Comparison of ENCODE assay signal across 18 cellular contexts in genomic region chr6:157773248-157773773, GRCh38. TPM values are rescaled to one million over a fixed set of nuclear protein-coding genes. Genes with fewer than 3 reads are reported as not detected.
DNase-seq lines count a peak whose midpoint lies in the region; ATAC-seq, FAIRE-seq and TF ChIP-seq lines count a peak whose summit lies in the region.
"Had no signal": no experiment of that assay in that cellular context is flagged by ENCODE, and none has a peak within 500 bp of the region (broad histone marks: within the 10 kb centered on the region; RNA-seq: fewer than 3 reads in every experiment).

No MANE protein-coding gene starts in this region.

- peaks cover 2% of the 10 kb centered on the region for H3K27me3 Mint-ChIP-seq in CD8-positive, alpha-beta T cell (ENCODE audit: low read depth)
- peaks cover 8% of the 10 kb centered on the region for H3K27me3 Mint-ChIP-seq in neural crest cell (ENCODE audit: low read depth)

- dilution Hi-C loops in IMR-90 (cut with HindIII; ENCODE audit: low sequenced_read_pairs, unreplicated experiment): no loop called here

- POLR2A ChIA-PET in CD8-positive, alpha-beta T cell (lab: Charles Lee): no interaction called here
- POLR2A ChIA-PET in IMR-90 (lab: Charles Lee; ENCODE audit: unreplicated experiment): no interaction called here

- H4K91ac ChIP-seq in IMR-90 (ENCODE audit: insufficient read depth, low read depth, low read length): no peak overlapping the region

- no peak for ATAC-seq in CD8-positive, alpha-beta T cell
- no peak for ATAC-seq in IMR-90 (ENCODE audit: low read depth)
- no peak for ATAC-seq in GM21717 (IDR thresholded peaks at IDR 0.05; ENCODE audit: unreplicated experiment)

- no peak overlapping the region for H3K23ac ChIP-seq in IMR-90 (ENCODE audit: low read depth, low read length)

- no peak overlapping the region for H2BK15ac ChIP-seq in IMR-90 (ENCODE audit: low read depth, low read length)

- intact Hi-C loops in CD8-positive, alpha-beta T cell (cut with DNase I, micrococcal nuclease): no loop called here
- intact Hi-C loops in IMR-90 (cut with micrococcal nuclease): no loop called here

- CTCF ChIA-PET in CD8-positive, alpha-beta T cell (lab: Charles Lee): interaction anchor here (0.9 to 6.2 kb wide), 2 partner anchors 11 to 17 kb away, joined by 6 to 48 read pairs; no protein-coding TSS in a partner anchor
- CTCF ChIA-PET in IMR-90 (lab: Yijun Ruan, JAX): no interaction called here

- TF ChIP-seq RAD21 in IMR-90 (IDR thresholded peaks at IDR 0.05; ENCODE audit: low read length): no peak

- no peaks in the 10 kb centered on the region for H3K36me3 ChIP-seq in CD8-positive, alpha-beta T cell (ENCODE audit: insufficient read depth, low read length)
- H3K36me3 ChIP-seq in IMR-90 (ENCODE audit: control insufficient read depth, insufficient read depth, low read length) (no peaks in the 10 kb centered on the region), bronchial epithelial cell (ENCODE audit: control insufficient read depth, insufficient read depth, low read length) (no peaks in the 10 kb centered on the region)
- H3K36me3 ChIP-seq: prostate gland had no signal

- no TSS peak for BruUV-seq in IMR-90 (replicated peaks; lab: Mats Ljungman, UMichigan)

- peak overlapping the region; percentile 9 for H2BK5ac ChIP-seq in IMR-90 (ENCODE audit: low read depth, low read length, poor library complexity, severe bottlenecking)

- H3K9me3 ChIP-seq in CD8-positive, alpha-beta T cell (ENCODE audit: low read length): no peaks in the 10 kb centered on the region
- no peaks in the 10 kb centered on the region for H3K9me3 ChIP-seq in IMR-90 (ENCODE audit: control insufficient read depth, insufficient read depth, low read length)
- H3K9me3 ChIP-seq: body of pancreas, prostate gland had no signal

- no peak overlapping the region for H3K27ac ChIP-seq in CD8-positive, alpha-beta T cell (ENCODE audit: low read depth, low read length)
- no peak overlapping the region for H3K27ac ChIP-seq in IMR-90 (ENCODE audit: insufficient read depth, low read length)
- H3K27ac ChIP-seq: body of pancreas, dorsolateral prefrontal cortex, HL-60, prostate gland had no signal

- H4K20me1 ChIP-seq in IMR-90 (ENCODE audit: insufficient read depth, low read length): no peaks in the 10 kb centered on the region

- H2AK9ac ChIP-seq in IMR-90 (replicated peaks; ENCODE audit: low read depth, low read length, poor library complexity): no peak overlapping the region

- no peaks in the 10 kb centered on the region for H3K27me3 ChIP-seq in CD8-positive, alpha-beta T cell (ENCODE audit: insufficient read depth, low read length)
- H3K27me3 ChIP-seq in IMR-90 (ENCODE audit: control insufficient read depth, insufficient read depth, low read length) (no peaks in the 10 kb centered on the region), bronchial epithelial cell (ENCODE audit: control insufficient read depth, insufficient read depth, low read length) (no peaks in the 10 kb centered on the region)
- H3K27me3 ChIP-seq: body of pancreas, dorsolateral prefrontal cortex had no signal

- H3K79me1 ChIP-seq in IMR-90 (ENCODE audit: low read depth in 1 of 2, low read length in 2 of 2): no peaks in the 10 kb centered on the region; a peak in 1 of 4 replicates

- peaks cover 3% of the 10 kb centered on the region for H3K9me3 Mint-ChIP-seq in CD8-positive, alpha-beta T cell
- peaks cover 3% of the 10 kb centered on the region for H3K9me3 Mint-ChIP-seq in neural crest cell

- no peak overlapping the region for H2AFZ ChIP-seq in IMR-90 (replicated peaks; ENCODE audit: low read length, poor library complexity)

- no peak for DNase-seq in CD8-positive, alpha-beta T cell
- DNase-seq in IMR-90: no peak
- no peak for DNase-seq in bronchial epithelial cell (ENCODE audit: low read depth)
- no peak for DNase-seq in neural crest cell (ENCODE audit: low read depth, low spot score)
- no peak for DNase-seq in NAMALWA (ENCODE audit: low spot score)
- no peak for DNase-seq in NCI-H510A (lab: John Stamatoyannopoulos, UW)
- no peak for DNase-seq in retina
- DNase-seq: activated effector memory CD4-positive, alpha-beta T cell treated with anti-CD3 and anti-CD28 coated beads, Interleukin-2, amount 50 U/mL, for 16 hours; body of pancreas; dorsolateral prefrontal cortex; Karpas-422; kidney glomerular epithelial cell; NCI-H1417 treated with DMSO at 0.1 percent for 48 hours; stimulated activated CD4-positive, alpha-beta T cell treated with anti-CD3 and anti-CD28 coated beads, Interleukin-12 subunit alpha, Interleukin-12 subunit beta, amount 100 ng/mL, for 4 hours had no signal

- peak overlapping the region; percentile 8; the same call in 1 of the 2 replicates for H2BK120ac ChIP-seq in IMR-90 (ENCODE audit: low read depth, low read length)

- no peak overlapping the region for H3K4ac ChIP-seq in IMR-90 (ENCODE audit: low read depth, low read length)

- no peaks in the 10 kb centered on the region for H3K9me1 ChIP-seq in IMR-90 (ENCODE audit: insufficient read depth, low read length)

- H3K56ac ChIP-seq in IMR-90 (ENCODE audit: extremely low read depth, insufficient read depth, low read length): no peak overlapping the region

- no peak overlapping the region for H3K4me3 Mint-ChIP-seq in CD8-positive, alpha-beta T cell
- H3K4me3 Mint-ChIP-seq in neural crest cell: no peak overlapping the region

- H3K18ac ChIP-seq in IMR-90 (ENCODE audit: low read depth, low read length): no peak overlapping the region

- H3K4me1 ChIP-seq in CD8-positive, alpha-beta T cell (ENCODE audit: insufficient read depth, low read length): peaks cover 22% of the 10 kb centered on the region
- peaks cover 2% of the 10 kb centered on the region for H3K4me1 ChIP-seq in IMR-90 (ENCODE audit: control insufficient read depth, insufficient read depth, low read length)
- H3K4me1 ChIP-seq: body of pancreas, prostate gland had no signal

- H3K4me3 ChIP-seq in CD8-positive, alpha-beta T cell (ENCODE audit: low read depth, low read length): no peak overlapping the region
- H3K4me3 ChIP-seq in IMR-90 (ENCODE audit: insufficient read depth, low read depth, low read length): no peak overlapping the region
- no peak overlapping the region for H3K4me3 ChIP-seq in bronchial epithelial cell (ENCODE audit: low read depth, low read length)
- H3K4me3 ChIP-seq: body of pancreas, dorsolateral prefrontal cortex, prostate gland had no signal

- TF ChIP-seq POLR2A in IMR-90 (IDR thresholded peaks at IDR 0.05; ENCODE audit: low read depth, low read length): no peak

- TF ChIP-seq CTCF in CD8-positive, alpha-beta T cell (IDR thresholded peaks at IDR 0.05): no peak
- TF ChIP-seq CTCF in IMR-90 (conservative IDR thresholded peaks at IDR 0.05; ENCODE audit: low read depth, low read length): no peak
- TF ChIP-seq CTCF in bronchial epithelial cell (IDR thresholded peaks at IDR 0.05; ENCODE audit: insufficient read depth, low read length, severe bottlenecking): no peak
- no peak for TF ChIP-seq CTCF in neural crest cell (conservative IDR thresholded peaks at IDR 0.05)

- H3K27ac Mint-ChIP-seq in CD8-positive, alpha-beta T cell: peak overlapping the region; percentile 72
- peak overlapping the region; percentile 46 for H3K27ac Mint-ChIP-seq in neural crest cell (ENCODE audit: unreplicated experiment)

- in situ Hi-C loops in IMR-90 (cut with MboI; ENCODE audit: low sequenced_read_pairs): no loop called here

- no peak overlapping the region for H4K8ac ChIP-seq in IMR-90 (ENCODE audit: low read depth in 2 of 2, low read length in 2 of 2)

- FAIRE-seq in bronchial epithelial cell (lab: Jason Lieb, UNC): peak; percentile 36
- FAIRE-seq: GM19239 had no signal

- no peaks in the 10 kb centered on the region for H3K36me3 Mint-ChIP-seq in CD8-positive, alpha-beta T cell
- H3K36me3 Mint-ChIP-seq in neural crest cell (ENCODE audit: low read depth): no peaks in the 10 kb centered on the region

- H3K9ac ChIP-seq in IMR-90 (ENCODE audit: low read depth, low read length): no peak overlapping the region

- peaks cover 30% of the 10 kb centered on the region for H3K4me1 Mint-ChIP-seq in CD8-positive, alpha-beta T cell (ENCODE audit: low read depth)
- peaks cover 7% of the 10 kb centered on the region for H3K4me1 Mint-ChIP-seq in neural crest cell

- no peak overlapping the region for H2BK20ac ChIP-seq in IMR-90 (ENCODE audit: low read depth, low read length)

- 81% methylated on average over 7 of the region's 10 CpGs; no CpG with 5 or more reads in 1 of the 2 experiments for WGBS in IMR-90 (ENCODE audit: extremely low coverage in 2 of 2, insufficient read length in 1 of 2), 2 experiments

- H2AK5ac ChIP-seq in IMR-90 (ENCODE audit: low read depth, low read length): peak overlapping the region; percentile 48; the same call in 1 of the 2 replicates

- H4K5ac ChIP-seq in IMR-90 (ENCODE audit: low read depth, low read length): no peak overlapping the region

- H3K14ac ChIP-seq in IMR-90 (replicated peaks; ENCODE audit: low read depth, low read length): no peak overlapping the region

- H3K4me2 ChIP-seq in IMR-90 (ENCODE audit: low read depth, low read length): no peak overlapping the region

TF ChIP-seq in IMR-90, 13 proteins besides CTCF, POLR2A, EP300 and RAD21 (continues in another document):
- no peak for TF ChIP-seq USF2 (IDR thresholded peaks at IDR 0.05; ENCODE audit: low read depth, low read length)
- TF ChIP-seq SMC3 (IDR thresholded peaks at IDR 0.05; ENCODE audit: low read depth, low read length): no peak
- TF ChIP-seq NFE2L2 (IDR thresholded peaks at IDR 0.05; ENCODE audit: low read depth, low read length): no peak
- no peak for TF ChIP-seq CHD1 (IDR thresholded peaks at IDR 0.05; ENCODE audit: low read depth, low read length)

RNA-seq across cellular contexts. Expression of gene SNX9, which starts 49.7 kb away (rescaled TPM):
- 10 to 100 TPM; 54.8 to 63.2 TPM for total RNA-seq in CD8-positive, alpha-beta T cell
- 41.2 and 41.9 TPM in 2 replicates for total RNA-seq in IMR-90 (2012; rRNA removed)
- 34.8 and 35.3 TPM in 2 replicates for polyA plus RNA-seq in IMR-90 (2012; rRNA removed)
- polyA plus RNA-seq in IMR-90 (2012; cell fraction: cytosol; rRNA removed): 18.7 and 20.5 TPM in 2 replicates
- polyA plus RNA-seq in IMR-90 (2012; cell fraction: nucleus; rRNA removed; ENCODE audit: low replicate concordance): 20.1 and 45.0 TPM in 2 replicates
- total RNA-seq in bronchial epithelial cell: 25.5 and 26.6 TPM in 2 replicates
- 18.1 and 19.1 TPM in 2 replicates for total RNA-seq in neural crest cell
